Comparison of ENCODE assay signal across 22 cellular contexts in genomic region chr3:195932418-195933043, GRCh38. TPM values are rescaled to one million over a fixed set of nuclear protein-coding genes. Genes with fewer than 3 reads are reported as not detected.
DNase-seq lines count a peak whose midpoint lies in the region; ATAC-seq and TF ChIP-seq lines count a peak whose summit lies in the region.
"Had no signal": no experiment of that assay in that cellular context is flagged by ENCODE, and none has a peak within 500 bp of the region (broad histone marks: within the 10 kb centered on the region; RNA-seq: fewer than 3 reads in every experiment).

No MANE protein-coding gene starts in this region.

- no peaks in the 10 kb centered on the region for H3K36me3 ChIP-seq in Caco-2 (ENCODE audit: control insufficient read depth, insufficient read depth, low read length)
- H3K36me3 ChIP-seq in mucosa of descending colon (ENCODE audit: low read depth): no peaks in the 10 kb centered on the region
- H3K36me3 ChIP-seq in MM.1S (replicated peaks; ENCODE audit: insufficient read depth, low read length): no peaks in the 10 kb centered on the region
- H3K36me3 ChIP-seq in Karpas-422 (ENCODE audit: insufficient read depth, low read length): no peaks in the 10 kb centered on the region

- H3K36me3 Mint-ChIP-seq in Caco-2 (ENCODE audit: insufficient read depth, unreplicated experiment): peaks cover 2% of the 10 kb centered on the region
- H3K36me3 Mint-ChIP-seq: CD4-positive, CD25-positive, alpha-beta regulatory T cell had no signal

- no peak overlapping the region for H3K4me2 ChIP-seq in MM.1S (ENCODE audit: low read depth, low read length)
- no peak overlapping the region for H3K4me2 ChIP-seq in Karpas-422 (ENCODE audit: low read depth, low read length, poor library complexity, severe bottlenecking)

- peak overlapping the region; percentile 64 for H3K27ac Mint-ChIP-seq in Caco-2 (ENCODE audit: unreplicated experiment)
- H3K27ac Mint-ChIP-seq: CD4-positive, CD25-positive, alpha-beta regulatory T cell; H9; HFFc6 had no signal

- H3K27me3 ChIP-seq in Caco-2 (replicated peaks; ENCODE audit: control insufficient read depth, insufficient read depth, low read length) (no peaks in the 10 kb centered on the region), dorsolateral prefrontal cortex (no peaks in the 10 kb centered on the region), MM.1S (replicated peaks; ENCODE audit: insufficient read depth, low read length) (no peaks in the 10 kb centered on the region), Karpas-422 (ENCODE audit: low read length) (no peaks in the 10 kb centered on the region)

- H3K4me1 ChIP-seq in Caco-2 (peaks cover 15% of the 10 kb centered on the region), mucosa of descending colon (ENCODE audit: low read depth) (peaks cover 10% of the 10 kb centered on the region), MM.1S (ENCODE audit: low read length) (no peaks in the 10 kb centered on the region), Karpas-422 (ENCODE audit: low read length) (no peaks in the 10 kb centered on the region)

- peaks cover 6% of the 10 kb centered on the region for H3K4me1 Mint-ChIP-seq in Caco-2 (ENCODE audit: low read depth, unreplicated experiment)
- H3K4me1 Mint-ChIP-seq: CD4-positive, CD25-positive, alpha-beta regulatory T cell had no signal

- BruUV-seq in Caco-2 (replicated peaks; lab: Mats Ljungman, UMichigan): no TSS peak

- POLR2A ChIA-PET in Caco-2 (lab: Charles Lee): interaction anchor here (0.7 kb wide), 1 partner anchor 38 kb away, joined by 3 read pairs; no protein-coding TSS in a partner anchor

- H3K4me3 ChIP-seq in Caco-2 (ENCODE audit: low read depth, low read length): no peak overlapping the region
- H3K4me3 ChIP-seq in dorsolateral prefrontal cortex: no peak overlapping the region
- no peak overlapping the region for H3K4me3 ChIP-seq in mucosa of descending colon
- no peak overlapping the region for H3K4me3 ChIP-seq in MM.1S (ENCODE audit: low read length)
- H3K4me3 ChIP-seq in Karpas-422 (ENCODE audit: low read length): no peak overlapping the region
- H3K4me3 ChIP-seq: GM12878, GM23248 had no signal

- DNase-seq in Caco-2: no peak
- DNase-seq in dorsolateral prefrontal cortex: peak in 1 of 10 donors; percentile 1
- peak in 1 of 3 donors; percentile 35 for DNase-seq in mucosa of descending colon
- no peak for DNase-seq in substantia nigra (lab: John Stamatoyannopoulos, UW)
- no peak for DNase-seq in MM.1S
- DNase-seq in NCI-H345 (lab: John Stamatoyannopoulos, UW): no peak
- DNase-seq in Karpas-422: no peak
- DNase-seq: CD4-positive, CD25-positive, alpha-beta regulatory T cell; DMS 273 treated with DMSO at 0.1 percent for 48 hours; DMS79 treated with DMSO at 0.1 percent for 48 hours; GM23248; H9; HFFc6; KG1; MV-4-11; NCI-H1105 treated with DMSO at 0.1 percent for 48 hours; NCI-H2029 treated with DMSO at 0.1 percent for 48 hours; NCI-H2171; NCI-H524 treated with DMSO at 0.1 percent for 48 hours; NCI-H82 had no signal

- H4K20me1 ChIP-seq in MM.1S (ENCODE audit: insufficient read depth, low read length) (no peaks in the 10 kb centered on the region), Karpas-422 (ENCODE audit: insufficient read depth, low read depth, low read length) (no peaks in the 10 kb centered on the region)

- no peak overlapping the region for H3K9ac ChIP-seq in MM.1S (ENCODE audit: low read length)
- no peak overlapping the region for H3K9ac ChIP-seq in Karpas-422 (ENCODE audit: low read length)
- H3K9ac ChIP-seq: GM23248 had no signal

- H3K9me2 ChIP-seq in MM.1S (replicated peaks; ENCODE audit: insufficient read depth, low read length) (no peaks in the 10 kb centered on the region), Karpas-422 (replicated peaks; ENCODE audit: insufficient read depth, low read length) (no peaks in the 10 kb centered on the region)

- CTCF ChIA-PET in Caco-2 (lab: Charles Lee): interaction anchor here (0.6 kb wide), 2 partner anchors 202 to 347 kb away, joined by 3 to 5 read pairs; no protein-coding TSS in a partner anchor

- H3K27ac ChIP-seq in dorsolateral prefrontal cortex (peak overlapping the region in 37 of 59 donors; percentile 1 to 82 (median 61)), substantia nigra (ENCODE audit: low read depth, low read length, poor library complexity, severe bottlenecking) (peak overlapping the region; percentile 35), MM.1S (ENCODE audit: low read length) (no peak overlapping the region), Karpas-422 (ENCODE audit: low read length) (no peak overlapping the region)
- H3K27ac ChIP-seq: GM23248 had no signal

- no peak overlapping the region for H3K4me3 Mint-ChIP-seq in Caco-2 (ENCODE audit: unreplicated experiment)
- H3K4me3 Mint-ChIP-seq: CD4-positive, CD25-positive, alpha-beta regulatory T cell; H9; HFFc6 had no signal

- H3K27me3 Mint-ChIP-seq in Caco-2 (ENCODE audit: insufficient read depth, unreplicated experiment): no peaks in the 10 kb centered on the region
- H3K27me3 Mint-ChIP-seq: CD4-positive, CD25-positive, alpha-beta regulatory T cell had no signal

- H3K9me3 ChIP-seq in Caco-2 (no peaks in the 10 kb centered on the region), mucosa of descending colon (no peaks in the 10 kb centered on the region), MM.1S (replicated peaks; ENCODE audit: insufficient read depth, low read length) (no peaks in the 10 kb centered on the region), Karpas-422 (ENCODE audit: low read length) (no peaks in the 10 kb centered on the region)

- H2AFZ ChIP-seq in MM.1S (ENCODE audit: low read length): no peak overlapping the region
- H2AFZ ChIP-seq in Karpas-422 (ENCODE audit: low read length): no peak overlapping the region
- H2AFZ ChIP-seq: GM23248 had no signal

- no peak for TF ChIP-seq CTCF in Caco-2 (IDR thresholded peaks at IDR 0.05; ENCODE audit: insufficient read depth in 1 of 2, low read depth in 1 of 2, low read length in 1 of 2, severe bottlenecking in 1 of 2, unreplicated experiment in 1 of 2)
- no peak for TF ChIP-seq CTCF in dorsolateral prefrontal cortex (IDR thresholded peaks at IDR 0.05 in 54 of 56, conservative IDR thresholded peaks at IDR 0.05 in 2 of 56; ENCODE audit: low read depth in 1 of 56, partially characterized antibody in 56 of 56)
- TF ChIP-seq CTCF in mucosa of descending colon (IDR thresholded peaks at IDR 0.05): no peak
- no peak for TF ChIP-seq CTCF in MM.1S (IDR thresholded peaks at IDR 0.05; ENCODE audit: low read length)

- H3K79me2 ChIP-seq in MM.1S (ENCODE audit: low read length): no peaks in the 10 kb centered on the region
- H3K79me2 ChIP-seq in Karpas-422 (ENCODE audit: low read length): no peaks in the 10 kb centered on the region

- H3K9me3 Mint-ChIP-seq in Caco-2 (ENCODE audit: unreplicated experiment): no peaks in the 10 kb centered on the region
- H3K9me3 Mint-ChIP-seq: CD4-positive, CD25-positive, alpha-beta regulatory T cell; HFFc6 had no signal

- H3F3A ChIP-seq in MM.1S (ENCODE audit: insufficient read depth, low read length): no peaks in the 10 kb centered on the region

- peak; percentile 77 for ATAC-seq in mucosa of descending colon
- no peak for ATAC-seq in GM19035 (IDR thresholded peaks at IDR 0.05; ENCODE audit: unreplicated experiment)
- ATAC-seq: GM12878 had no signal

- intact Hi-C loops in Caco-2 (cut with micrococcal nuclease; ENCODE audit: unreplicated experiment): no loop called here
- intact Hi-C loops in dorsolateral prefrontal cortex (cut with DNase I): no loop called here
- intact Hi-C loops in mucosa of descending colon (cut with DNase I, micrococcal nuclease): no loop called here

RNA-seq across cellular contexts. Expression of gene TNK2, which starts 24.2 kb away (rescaled TPM):
- total RNA-seq in Caco-2 (2022) (36.0 and 37.9 TPM in 2 replicates), dorsolateral prefrontal cortex (100 to 1,000 TPM; 167 to 402 (median 279) TPM), mucosa of descending colon (10 to 100 TPM; 16.8 to 61.1 (median 28.0) TPM)
- total RNA-seq in Karpas-422 (2014; rRNA removed; shearing (Covaris generic); ENCODE audit: low replicate concordance): 25.5 and 26.0 TPM in 2 replicates

Comparison
In these comparisons a context has a peak if more than half of its experiments do, and no peak if none do; other contexts are left out.
1. H3K27ac ChIP-seq: peak in dorsolateral prefrontal cortex (37 of 59) and substantia nigra (single experiment); none in MM.1S (single experiment) and Karpas-422 (single experiment).